ENCODE assay signal across 1 cellular context in the genomic region with DNA sequence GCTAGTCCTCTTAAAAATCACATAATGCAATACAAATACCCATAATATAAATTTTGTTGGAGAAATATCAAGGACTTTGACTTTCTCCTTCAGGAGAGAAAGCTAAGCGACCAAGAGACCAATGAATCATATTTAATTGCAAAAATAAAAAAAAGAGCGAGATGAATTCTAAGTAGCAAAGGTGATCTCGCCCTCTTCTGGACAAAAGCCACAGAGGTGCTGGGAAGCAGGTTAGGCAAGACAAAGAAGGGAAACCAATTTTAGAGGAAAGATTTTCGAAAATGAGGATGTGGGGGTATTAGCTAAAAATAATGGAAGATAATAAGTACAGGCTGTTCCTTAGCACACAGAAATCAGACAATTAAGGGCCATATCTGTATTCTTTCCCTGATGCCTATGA.
TF ChIP-seq lines count a peak whose summit lies in the region.

No MANE protein-coding gene starts in this region.

TF ChIP-seq in H1, 55 proteins besides CTCF, POLR2A, EP300 and RAD21:
- TF ChIP-seq POLR2AphosphoS5 (IDR thresholded peaks at IDR 0.05; ENCODE audit: low read depth, low read length) (no peak), EGR1 (IDR thresholded peaks at IDR 0.05; ENCODE audit: borderline replicate concordance, low read depth, low read length) (no peak)
